In the genomic region with DNA sequence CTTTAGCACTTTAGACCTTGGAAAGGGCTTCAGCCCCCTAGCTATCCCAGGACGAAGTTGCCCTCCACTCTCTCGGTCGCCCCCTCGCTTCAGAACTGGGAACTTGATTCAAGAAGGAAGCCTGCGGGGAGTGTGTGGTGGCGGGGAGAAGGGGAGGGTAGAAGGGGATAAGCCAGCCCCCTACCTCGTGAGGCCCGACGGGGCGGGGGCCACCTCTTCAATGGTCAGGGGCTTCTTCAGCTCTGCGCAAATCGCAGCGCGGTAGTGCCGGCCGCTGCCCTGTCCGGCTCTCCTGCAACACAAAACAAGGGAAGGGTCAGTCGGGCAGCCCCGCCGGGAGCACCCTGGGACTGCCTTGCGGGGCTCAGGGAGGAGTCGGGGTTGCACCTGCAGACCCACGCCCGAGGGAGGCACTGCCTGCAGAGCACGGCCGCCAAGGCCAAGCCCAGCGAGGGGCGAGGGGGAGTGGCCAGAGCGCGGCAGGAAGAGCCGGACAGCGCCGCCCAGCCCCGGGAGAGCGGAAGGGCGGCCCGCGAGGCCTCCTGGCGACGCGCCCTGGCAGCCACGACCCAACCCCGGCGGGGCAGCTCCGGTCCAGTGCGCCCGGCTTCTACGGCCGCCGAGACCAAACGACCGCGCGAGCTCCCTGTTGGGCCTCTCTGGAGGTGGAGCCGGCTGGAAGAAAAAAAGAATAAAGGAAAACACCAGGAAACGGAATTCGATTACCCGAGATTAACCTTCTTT, we compare ENCODE assay signal across 1 cellular context.
TF ChIP-seq lines count a peak whose summit lies in the region.

No MANE protein-coding gene starts in this region.

TF ChIP-seq in HepG2, 621 proteins besides CTCF, POLR2A, EP300 and RAD21 (continued from another document and continues in another):
- TF ChIP-seq, protein P1, sequence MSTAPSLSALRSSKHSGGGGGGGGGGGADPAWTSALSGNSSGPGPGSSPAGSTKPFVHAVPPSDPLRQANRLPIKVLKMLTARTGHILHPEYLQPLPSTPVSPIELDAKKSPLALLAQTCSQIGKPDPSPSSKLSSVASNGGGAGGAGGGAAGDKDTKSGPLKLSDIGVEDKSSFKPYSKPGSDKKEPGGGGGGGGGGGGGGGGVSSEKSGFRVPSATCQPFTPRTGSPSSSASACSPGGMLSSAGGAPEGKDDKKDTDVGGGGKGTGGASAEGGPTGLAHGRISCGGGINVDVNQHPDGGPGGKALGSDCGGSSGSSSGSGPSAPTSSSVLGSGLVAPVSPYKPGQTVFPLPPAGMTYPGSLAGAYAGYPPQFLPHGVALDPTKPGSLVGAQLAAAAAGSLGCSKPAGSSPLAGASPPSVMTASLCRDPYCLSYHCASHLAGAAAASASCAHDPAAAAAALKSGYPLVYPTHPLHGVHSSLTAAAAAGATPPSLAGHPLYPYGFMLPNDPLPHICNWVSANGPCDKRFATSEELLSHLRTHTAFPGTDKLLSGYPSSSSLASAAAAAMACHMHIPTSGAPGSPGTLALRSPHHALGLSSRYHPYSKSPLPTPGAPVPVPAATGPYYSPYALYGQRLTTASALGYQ (CRISPR knock-in tag; IDR thresholded peaks at IDR 0.05) = peak; percentile 59; the same call in 1 of the 2 replicates
- TF ChIP-seq ZC3H13 (CRISPR knock-in tag; IDR thresholded peaks at IDR 0.05) = 0 out of 2 replicates have a peak, but pooled peaks have one; percentile 56
- peak; percentile 89 for TF ChIP-seq GABPB1 (CRISPR knock-in tag; IDR thresholded peaks at IDR 0.05)
- TF ChIP-seq THYN1 (CRISPR knock-in tag; IDR thresholded peaks at IDR 0.05; ENCODE audit: borderline replicate concordance, low read depth) = 0 out of 2 replicates have a peak, but pooled peaks have one; percentile 60
- TF ChIP-seq, protein P2, sequence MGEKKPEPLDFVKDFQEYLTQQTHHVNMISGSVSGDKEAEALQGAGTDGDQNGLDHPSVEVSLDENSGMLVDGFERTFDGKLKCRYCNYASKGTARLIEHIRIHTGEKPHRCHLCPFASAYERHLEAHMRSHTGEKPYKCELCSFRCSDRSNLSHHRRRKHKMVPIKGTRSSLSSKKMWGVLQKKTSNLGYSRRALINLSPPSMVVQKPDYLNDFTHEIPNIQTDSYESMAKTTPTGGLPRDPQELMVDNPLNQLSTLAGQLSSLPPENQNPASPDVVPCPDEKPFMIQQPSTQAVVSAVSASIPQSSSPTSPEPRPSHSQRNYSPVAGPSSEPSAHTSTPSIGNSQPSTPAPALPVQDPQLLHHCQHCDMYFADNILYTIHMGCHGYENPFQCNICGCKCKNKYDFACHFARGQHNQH (CRISPR knock-in tag; IDR thresholded peaks at IDR 0.05) = peak; percentile 69
- no peak for TF ChIP-seq NONO (IDR thresholded peaks at IDR 0.05)
- TF ChIP-seq NONO (CRISPR knock-in tag; conservative IDR thresholded peaks at IDR 0.05) = peak; percentile 93
- TF ChIP-seq ETV5 (CRISPR knock-in tag; IDR thresholded peaks at IDR 0.05; ENCODE audit: borderline replicate concordance) = peak; percentile 90
- TF ChIP-seq, protein P3, sequence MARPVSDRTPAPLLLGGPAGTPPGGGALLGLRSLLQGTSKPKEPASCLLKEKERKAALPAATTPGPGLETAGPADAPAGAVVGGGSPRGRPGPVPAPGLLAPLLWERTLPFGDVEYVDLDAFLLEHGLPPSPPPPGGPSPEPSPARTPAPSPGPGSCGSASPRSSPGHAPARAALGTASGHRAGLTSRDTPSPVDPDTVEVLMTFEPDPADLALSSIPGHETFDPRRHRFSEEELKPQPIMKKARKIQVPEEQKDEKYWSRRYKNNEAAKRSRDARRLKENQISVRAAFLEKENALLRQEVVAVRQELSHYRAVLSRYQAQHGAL (CRISPR knock-in tag; IDR thresholded peaks at IDR 0.05; ENCODE audit: not compliant biosample characterization) = no peak
- peak; percentile 63; the same call in 1 of the 2 replicates for TF ChIP-seq MEIS2 (CRISPR knock-in tag; IDR thresholded peaks at IDR 0.05)
- TF ChIP-seq, protein P4, sequence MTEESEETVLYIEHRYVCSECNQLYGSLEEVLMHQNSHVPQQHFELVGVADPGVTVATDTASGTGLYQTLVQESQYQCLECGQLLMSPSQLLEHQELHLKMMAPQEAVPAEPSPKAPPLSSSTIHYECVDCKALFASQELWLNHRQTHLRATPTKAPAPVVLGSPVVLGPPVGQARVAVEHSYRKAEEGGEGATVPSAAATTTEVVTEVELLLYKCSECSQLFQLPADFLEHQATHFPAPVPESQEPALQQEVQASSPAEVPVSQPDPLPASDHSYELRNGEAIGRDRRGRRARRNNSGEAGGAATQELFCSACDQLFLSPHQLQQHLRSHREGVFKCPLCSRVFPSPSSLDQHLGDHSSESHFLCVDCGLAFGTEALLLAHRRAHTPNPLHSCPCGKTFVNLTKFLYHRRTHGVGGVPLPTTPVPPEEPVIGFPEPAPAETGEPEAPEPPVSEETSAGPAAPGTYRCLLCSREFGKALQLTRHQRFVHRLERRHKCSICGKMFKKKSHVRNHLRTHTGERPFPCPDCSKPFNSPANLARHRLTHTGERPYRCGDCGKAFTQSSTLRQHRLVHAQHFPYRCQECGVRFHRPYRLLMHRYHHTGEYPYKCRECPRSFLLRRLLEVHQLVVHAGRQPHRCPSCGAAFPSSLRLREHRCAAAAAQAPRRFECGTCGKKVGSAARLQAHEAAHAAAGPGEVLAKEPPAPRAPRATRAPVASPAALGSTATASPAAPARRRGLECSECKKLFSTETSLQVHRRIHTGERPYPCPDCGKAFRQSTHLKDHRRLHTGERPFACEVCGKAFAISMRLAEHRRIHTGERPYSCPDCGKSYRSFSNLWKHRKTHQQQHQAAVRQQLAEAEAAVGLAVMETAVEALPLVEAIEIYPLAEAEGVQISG (CRISPR knock-in tag; IDR thresholded peaks at IDR 0.05) = peak; percentile 83
- TF ChIP-seq, protein P5, sequence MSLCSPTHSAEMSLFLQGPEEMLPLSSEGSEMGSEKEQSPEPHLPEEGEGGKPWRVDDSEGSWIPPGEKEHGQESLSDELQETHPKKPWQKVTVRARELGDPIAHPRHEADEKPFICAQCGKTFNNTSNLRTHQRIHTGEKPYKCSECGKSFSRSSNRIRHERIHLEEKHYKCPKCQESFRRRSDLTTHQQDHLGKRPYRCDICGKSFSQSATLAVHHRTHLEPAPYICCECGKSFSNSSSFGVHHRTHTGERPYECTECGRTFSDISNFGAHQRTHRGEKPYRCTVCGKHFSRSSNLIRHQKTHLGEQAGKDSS (CRISPR knock-in tag; IDR thresholded peaks at IDR 0.05; ENCODE audit: borderline replicate concordance, low read depth) = peak; percentile 40; the same call in 1 of the 2 replicates
- 0 out of 2 replicates have a peak, but pooled peaks have one; percentile 43 for TF ChIP-seq ZSCAN12 (CRISPR knock-in tag; IDR thresholded peaks at IDR 0.05)
- no peak for TF ChIP-seq ZNF3 (CRISPR knock-in tag; IDR thresholded peaks at IDR 0.05)
- TF ChIP-seq CBX1 (IDR thresholded peaks at IDR 0.05; ENCODE audit: low read depth) = peak; percentile 63
- no peak for TF ChIP-seq HNF4A (CRISPR knock-in tag; IDR thresholded peaks at IDR 0.05)
- TF ChIP-seq, protein P6, sequence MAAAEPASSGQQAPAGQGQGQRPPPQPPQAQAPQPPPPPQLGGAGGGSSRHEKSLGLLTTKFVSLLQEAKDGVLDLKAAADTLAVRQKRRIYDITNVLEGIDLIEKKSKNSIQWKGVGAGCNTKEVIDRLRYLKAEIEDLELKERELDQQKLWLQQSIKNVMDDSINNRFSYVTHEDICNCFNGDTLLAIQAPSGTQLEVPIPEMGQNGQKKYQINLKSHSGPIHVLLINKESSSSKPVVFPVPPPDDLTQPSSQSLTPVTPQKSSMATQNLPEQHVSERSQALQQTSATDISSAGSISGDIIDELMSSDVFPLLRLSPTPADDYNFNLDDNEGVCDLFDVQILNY (CRISPR knock-in tag; conservative IDR thresholded peaks at IDR 0.05) = 0 out of 2 replicates have a peak, but pooled peaks have one; percentile 31
- peak; percentile 76 for TF ChIP-seq PPARG (CRISPR knock-in tag; conservative IDR thresholded peaks at IDR 0.05)
- TF ChIP-seq SNAI1 (CRISPR knock-in tag; IDR thresholded peaks at IDR 0.05; ENCODE audit: borderline replicate concordance) = peak; percentile 68; the same call in 1 of the 2 replicates
- TF ChIP-seq ASH2L (IDR thresholded peaks at IDR 0.05; ENCODE audit: insufficient read length, low read depth, low read length) = peak; percentile 71
- TF ChIP-seq HOXD1 (CRISPR knock-in tag; IDR thresholded peaks at IDR 0.05) = 0 out of 2 replicates have a peak, but pooled peaks have one; percentile 51
- TF ChIP-seq, protein P7, sequence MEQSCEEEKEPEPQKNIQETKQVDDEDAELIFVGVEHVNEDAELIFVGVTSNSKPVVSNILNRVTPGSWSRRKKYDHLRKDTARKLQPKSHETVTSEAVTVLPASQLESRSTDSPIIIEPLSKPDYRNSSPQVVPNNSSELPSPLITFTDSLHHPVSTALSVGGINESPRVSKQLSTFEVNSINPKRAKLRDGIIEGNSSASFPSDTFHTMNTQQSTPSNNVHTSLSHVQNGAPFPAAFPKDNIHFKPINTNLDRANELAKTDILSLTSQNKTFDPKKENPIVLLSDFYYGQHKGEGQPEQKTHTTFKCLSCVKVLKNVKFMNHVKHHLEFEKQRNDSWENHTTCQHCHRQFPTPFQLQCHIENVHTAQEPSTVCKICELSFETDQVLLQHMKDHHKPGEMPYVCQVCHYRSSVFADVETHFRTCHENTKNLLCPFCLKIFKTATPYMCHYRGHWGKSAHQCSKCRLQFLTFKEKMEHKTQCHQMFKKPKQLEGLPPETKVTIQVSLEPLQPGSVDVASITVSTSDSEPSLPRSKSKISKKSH (CRISPR knock-in tag; IDR thresholded peaks at IDR 0.05; ENCODE audit: borderline replicate concordance) = 0 out of 2 replicates have a peak, but pooled peaks have one; percentile 65
- no peak for TF ChIP-seq ZNF720 (CRISPR knock-in tag; IDR thresholded peaks at IDR 0.05)
- TF ChIP-seq, protein P8, sequence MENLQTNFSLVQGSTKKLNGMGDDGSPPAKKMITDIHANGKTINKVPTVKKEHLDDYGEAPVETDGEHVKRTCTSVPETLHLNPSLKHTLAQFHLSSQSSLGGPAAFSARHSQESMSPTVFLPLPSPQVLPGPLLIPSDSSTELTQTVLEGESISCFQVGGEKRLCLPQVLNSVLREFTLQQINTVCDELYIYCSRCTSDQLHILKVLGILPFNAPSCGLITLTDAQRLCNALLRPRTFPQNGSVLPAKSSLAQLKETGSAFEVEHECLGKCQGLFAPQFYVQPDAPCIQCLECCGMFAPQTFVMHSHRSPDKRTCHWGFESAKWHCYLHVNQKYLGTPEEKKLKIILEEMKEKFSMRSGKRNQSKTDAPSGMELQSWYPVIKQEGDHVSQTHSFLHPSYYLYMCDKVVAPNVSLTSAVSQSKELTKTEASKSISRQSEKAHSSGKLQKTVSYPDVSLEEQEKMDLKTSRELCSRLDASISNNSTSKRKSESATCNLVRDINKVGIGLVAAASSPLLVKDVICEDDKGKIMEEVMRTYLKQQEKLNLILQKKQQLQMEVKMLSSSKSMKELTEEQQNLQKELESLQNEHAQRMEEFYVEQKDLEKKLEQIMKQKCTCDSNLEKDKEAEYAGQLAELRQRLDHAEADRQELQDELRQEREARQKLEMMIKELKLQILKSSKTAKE (CRISPR knock-in tag; IDR thresholded peaks at IDR 0.05; ENCODE audit: borderline replicate concordance) = 0 out of 2 replicates have a peak, but pooled peaks have one; percentile 43
- no peak for TF ChIP-seq PHB2 (IDR thresholded peaks at IDR 0.05; ENCODE audit: partially characterized antibody)
- no peak for TF ChIP-seq ZNF446 (CRISPR knock-in tag; IDR thresholded peaks at IDR 0.05)
- TF ChIP-seq CCDC6 (CRISPR knock-in tag; IDR thresholded peaks at IDR 0.05) = peak; percentile 77; the same call in 1 of the 2 replicates
- TF ChIP-seq ELF3 (CRISPR knock-in tag; IDR thresholded peaks at IDR 0.05) = peak; percentile 78
- TF ChIP-seq AKAP8 (CRISPR knock-in tag; IDR thresholded peaks at IDR 0.05) = peak; percentile 82
- no peak; the same call in 1 of the 2 replicates for TF ChIP-seq ZNF839 (CRISPR knock-in tag; IDR thresholded peaks at IDR 0.05; ENCODE audit: borderline replicate concordance)
- TF ChIP-seq ZNF792 (CRISPR knock-in tag; IDR thresholded peaks at IDR 0.05) = peak; percentile 84; the same call in 1 of the 2 replicates
- no peak; the same call in 1 of the 2 replicates for TF ChIP-seq DNMT1 (CRISPR knock-in tag; IDR thresholded peaks at IDR 0.05)
- TF ChIP-seq, protein P9, sequence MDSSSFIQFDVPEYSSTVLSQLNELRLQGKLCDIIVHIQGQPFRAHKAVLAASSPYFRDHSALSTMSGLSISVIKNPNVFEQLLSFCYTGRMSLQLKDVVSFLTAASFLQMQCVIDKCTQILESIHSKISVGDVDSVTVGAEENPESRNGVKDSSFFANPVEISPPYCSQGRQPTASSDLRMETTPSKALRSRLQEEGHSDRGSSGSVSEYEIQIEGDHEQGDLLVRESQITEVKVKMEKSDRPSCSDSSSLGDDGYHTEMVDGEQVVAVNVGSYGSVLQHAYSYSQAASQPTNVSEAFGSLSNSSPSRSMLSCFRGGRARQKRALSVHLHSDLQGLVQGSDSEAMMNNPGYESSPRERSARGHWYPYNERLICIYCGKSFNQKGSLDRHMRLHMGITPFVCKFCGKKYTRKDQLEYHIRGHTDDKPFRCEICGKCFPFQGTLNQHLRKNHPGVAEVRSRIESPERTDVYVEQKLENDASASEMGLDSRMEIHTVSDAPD (CRISPR knock-in tag; IDR thresholded peaks at IDR 0.05) = peak; percentile 69; the same call in 1 of the 2 replicates
- TF ChIP-seq RFX1 (IDR thresholded peaks at IDR 0.05) = no peak
- TF ChIP-seq, protein P10, sequence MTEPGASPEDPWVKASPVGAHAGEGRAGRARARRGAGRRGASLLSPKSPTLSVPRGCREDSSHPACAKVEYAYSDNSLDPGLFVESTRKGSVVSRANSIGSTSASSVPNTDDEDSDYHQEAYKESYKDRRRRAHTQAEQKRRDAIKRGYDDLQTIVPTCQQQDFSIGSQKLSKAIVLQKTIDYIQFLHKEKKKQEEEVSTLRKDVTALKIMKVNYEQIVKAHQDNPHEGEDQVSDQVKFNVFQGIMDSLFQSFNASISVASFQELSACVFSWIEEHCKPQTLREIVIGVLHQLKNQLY (CRISPR knock-in tag; IDR thresholded peaks at IDR 0.05) = peak; percentile 21; the same call in 1 of the 2 replicates
- TF ChIP-seq, protein P11, sequence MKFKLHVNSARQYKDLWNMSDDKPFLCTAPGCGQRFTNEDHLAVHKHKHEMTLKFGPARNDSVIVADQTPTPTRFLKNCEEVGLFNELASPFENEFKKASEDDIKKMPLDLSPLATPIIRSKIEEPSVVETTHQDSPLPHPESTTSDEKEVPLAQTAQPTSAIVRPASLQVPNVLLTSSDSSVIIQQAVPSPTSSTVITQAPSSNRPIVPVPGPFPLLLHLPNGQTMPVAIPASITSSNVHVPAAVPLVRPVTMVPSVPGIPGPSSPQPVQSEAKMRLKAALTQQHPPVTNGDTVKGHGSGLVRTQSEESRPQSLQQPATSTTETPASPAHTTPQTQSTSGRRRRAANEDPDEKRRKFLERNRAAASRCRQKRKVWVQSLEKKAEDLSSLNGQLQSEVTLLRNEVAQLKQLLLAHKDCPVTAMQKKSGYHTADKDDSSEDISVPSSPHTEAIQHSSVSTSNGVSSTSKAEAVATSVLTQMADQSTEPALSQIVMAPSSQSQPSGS (CRISPR knock-in tag; IDR thresholded peaks at IDR 0.05) = no peak
- peak; percentile 89 for TF ChIP-seq ZNF776 (CRISPR knock-in tag; IDR thresholded peaks at IDR 0.05)
- TF ChIP-seq TBP (CRISPR knock-in tag; IDR thresholded peaks at IDR 0.05) = no peak
- TF ChIP-seq ZNF660 (CRISPR knock-in tag; IDR thresholded peaks at IDR 0.05; ENCODE audit: borderline replicate concordance, low read depth) = no peak
- TF ChIP-seq, protein P12, sequence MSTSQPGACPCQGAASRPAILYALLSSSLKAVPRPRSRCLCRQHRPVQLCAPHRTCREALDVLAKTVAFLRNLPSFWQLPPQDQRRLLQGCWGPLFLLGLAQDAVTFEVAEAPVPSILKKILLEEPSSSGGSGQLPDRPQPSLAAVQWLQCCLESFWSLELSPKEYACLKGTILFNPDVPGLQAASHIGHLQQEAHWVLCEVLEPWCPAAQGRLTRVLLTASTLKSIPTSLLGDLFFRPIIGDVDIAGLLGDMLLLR (CRISPR knock-in tag; IDR thresholded peaks at IDR 0.05) = peak; percentile 76; the same call in 1 of the 2 replicates
- TF ChIP-seq THAP11 (CRISPR knock-in tag; IDR thresholded peaks at IDR 0.05) = peak; percentile 63
- TF ChIP-seq ZNF331 (CRISPR knock-in tag; IDR thresholded peaks at IDR 0.05) = peak; percentile 99
- TF ChIP-seq HDAC2 (CRISPR knock-in tag; IDR thresholded peaks at IDR 0.05) = peak; percentile 34; the same call in 1 of the 2 replicates
